ENCODE assay signal across 8 cellular contexts in genomic region chr3:47283596-47284364, GRCh38. TPM values are rescaled to one million over a fixed set of nuclear protein-coding genes. Genes with fewer than 3 reads are reported as not detected.
DNase-seq lines count a peak whose midpoint lies in the region; ATAC-seq, FAIRE-seq and TF ChIP-seq lines count a peak whose summit lies in the region.

No MANE protein-coding gene starts in this region.

- peak overlapping the region; percentile 96 for H3K4me2 ChIP-seq in PC-3 (ENCODE audit: low read length)
- peak overlapping the region; percentile 99 for H3K4me2 ChIP-seq in astrocyte (ENCODE audit: low read length)

- H3K36me3 ChIP-seq in PC-3 (ENCODE audit: low read depth, low read length) (peaks cover 17% of the 10 kb centered on the region; the same call in 1 of the 2 replicates), astrocyte (ENCODE audit: insufficient read depth, low read length) (no peaks in the 10 kb centered on the region)

- no peak for FAIRE-seq in astrocyte (lab: Jason Lieb, UNC)

- H3K9ac ChIP-seq in PC-3 (ENCODE audit: low read length) (peak overlapping the region; percentile 89), astrocyte (ENCODE audit: low read length) (peak overlapping the region; percentile 91)

- CTCF ChIA-PET in PC-3 (lab: Charles Lee) (no interaction called here), HEK293T (lab: Yijun Ruan, JAX) (no interaction called here)

- H3K4me3 ChIP-seq in PC-3 (ENCODE audit: low read length), result peak overlapping the region; percentile 91
- peak overlapping the region; percentile 78 for H3K4me3 ChIP-seq in astrocyte (ENCODE audit: insufficient read depth, low read depth, low read length)

- no peaks in the 10 kb centered on the region for H3K9me3 Mint-ChIP-seq in astrocyte (ENCODE audit: unreplicated experiment)

- in situ Hi-C loops in G401 (cut with HindIII; ENCODE audit: low sequenced_read_pairs), result no loop called here

- H3K4me3 Mint-ChIP-seq in astrocyte (ENCODE audit: unreplicated experiment), result peak overlapping the region; percentile 99

- H3K27me3 ChIP-seq in PC-3 (ENCODE audit: low read length) (no peaks in the 10 kb centered on the region), astrocyte (ENCODE audit: insufficient read depth, low read length) (no peaks in the 10 kb centered on the region)

- no peak for ATAC-seq in PC-3
- ATAC-seq in HG02763 (IDR thresholded peaks at IDR 0.05; ENCODE audit: unreplicated experiment), result no peak

- H2AFZ ChIP-seq in PC-3 (ENCODE audit: low read length), result peak overlapping the region; percentile 81; the same call in 1 of the 2 replicates
- peak overlapping the region; percentile 87 for H2AFZ ChIP-seq in astrocyte (ENCODE audit: low read depth, low read length)

- no TSS peak for BruUV-seq in PC-3 (replicated peaks; lab: Mats Ljungman, UMichigan)

- POLR2A ChIA-PET in PC-3 (lab: Charles Lee; ENCODE audit: unreplicated experiment), result interaction anchor here (0.6 kb wide), 1 partner anchor 307 kb away, joined by 3 read pairs; no protein-coding TSS in a partner anchor
- POLR2A ChIA-PET in HEK293T (lab: Yijun Ruan, JAX), result interaction anchor here (0.9 to 1.0 kb wide), 2 partner anchors 10 to 119 kb away, joined by 3 read pairs; no protein-coding TSS in a partner anchor

- no peaks in the 10 kb centered on the region for H3K27me3 Mint-ChIP-seq in astrocyte (ENCODE audit: low read depth, unreplicated experiment)

- intact Hi-C loops in PC-3 (cut with micrococcal nuclease), result loop anchor here (5.0 to 10.0 kb wide), 3 partner anchors 101 to 189 kb away; partner anchors contain the start of genes PTPN23 and SETD2

- H3K9me3 ChIP-seq in PC-3 (ENCODE audit: low read length) (no peaks in the 10 kb centered on the region), astrocyte (ENCODE audit: insufficient read depth, low read depth, low read length) (no peaks in the 10 kb centered on the region)

- H4K20me1 ChIP-seq in PC-3 (ENCODE audit: low read length), result peaks cover 17% of the 10 kb centered on the region; the same call in 1 of the 2 replicates
- H4K20me1 ChIP-seq in astrocyte (ENCODE audit: insufficient read depth, low read length), result peaks cover 35% of the 10 kb centered on the region

- peaks cover 4% of the 10 kb centered on the region for H3K4me1 Mint-ChIP-seq in astrocyte (ENCODE audit: low read depth, unreplicated experiment)

- H3K9me2 ChIP-seq in PC-3 (replicated peaks; ENCODE audit: low read length), result no peaks in the 10 kb centered on the region

- H3K4me1 ChIP-seq in PC-3 (ENCODE audit: insufficient read depth, low read length) (peaks cover 26% of the 10 kb centered on the region), astrocyte (ENCODE audit: insufficient read depth, low read length) (peaks cover 17% of the 10 kb centered on the region)

- no peaks in the 10 kb centered on the region for H3F3A ChIP-seq in PC-3 (ENCODE audit: low read length, unreplicated experiment)

- peaks cover 12% of the 10 kb centered on the region for H3K36me3 Mint-ChIP-seq in astrocyte (ENCODE audit: low read depth, unreplicated experiment)

- peaks cover 82% of the 10 kb centered on the region for H3K79me2 ChIP-seq in PC-3 (ENCODE audit: low read length)
- peaks cover 66% of the 10 kb centered on the region for H3K79me2 ChIP-seq in astrocyte (ENCODE audit: insufficient read depth, low read length)

- DNase-seq in G401 (ENCODE audit: low spot score), result peak; percentile 23
- peak; percentile 17 for DNase-seq in PC-3
- no peak for DNase-seq in astrocyte (ENCODE audit: low read depth)
- peak; percentile 28 for DNase-seq in iris pigment epithelial cell (ENCODE audit: low read depth)
- DNase-seq in stimulated activated CD4-positive, alpha-beta T cell treated with anti-CD3 and anti-CD28 coated beads, Interleukin-1b, Interleukin-23, amount 100 ng/mL, for 48 hours, result peak; percentile 47
- no peak for DNase-seq in NOMO-1 treated with DMSO at 0.1 percent for 48 hours (lab: John Stamatoyannopoulos, UW; ENCODE audit: unreplicated experiment)
- DNase-seq in HEK293T (ENCODE audit: extremely low spot score), result no peak

- H3K27ac Mint-ChIP-seq in astrocyte (ENCODE audit: unreplicated experiment), result peak overlapping the region; percentile 100

- H3K27ac ChIP-seq in PC-3 (ENCODE audit: low read length) (peak overlapping the region; percentile 88; the same call in 1 of the 2 replicates), astrocyte (ENCODE audit: low read depth, low read length) (peak overlapping the region; percentile 95)

- TF ChIP-seq CTCF in PC-3 (conservative IDR thresholded peaks at IDR 0.05; ENCODE audit: low read depth, low read length) (no peak), astrocyte (IDR thresholded peaks at IDR 0.05; ENCODE audit: insufficient read depth, low read depth, low read length) (no peak)

TF ChIP-seq in HEK293T, 16 proteins besides CTCF, POLR2A, EP300 and RAD21:
- TF ChIP-seq FOXM1 (IDR thresholded peaks at IDR 0.05; ENCODE audit: borderline replicate concordance), result no peak
- no peak for TF ChIP-seq HDGF (IDR thresholded peaks at IDR 0.05; ENCODE audit: borderline replicate concordance)
- no peak for TF ChIP-seq NFRKB (IDR thresholded peaks at IDR 0.05)
- TF ChIP-seq CTBP1 (IDR thresholded peaks at IDR 0.05; ENCODE audit: borderline replicate concordance), result no peak
- TF ChIP-seq LEF1 (IDR thresholded peaks at IDR 0.05; ENCODE audit: borderline replicate concordance), result no peak
- TF ChIP-seq ELF4 (IDR thresholded peaks at IDR 0.05), result no peak
- no peak for TF ChIP-seq L3MBTL2 (conservative IDR thresholded peaks at IDR 0.05)
- no peak for TF ChIP-seq SUZ12 (IDR thresholded peaks at IDR 0.05)

RNA-seq across cellular contexts. Expression of gene KLHL18, which starts 1.0 kb away (rescaled TPM):
- total RNA-seq in G401 (2014; rRNA removed; shearing (Covaris generic)), result 8.7 and 19.4 TPM in 2 replicates
- total RNA-seq in PC-3 (2014; rRNA removed), result 28.6 and 36.5 TPM in 2 replicates
- 49.3 and 53.2 TPM in 2 replicates for total RNA-seq in astrocyte

RNA-seq across cellular contexts. Expression of gene KIF9, which starts 1.2 kb away (rescaled TPM):
- total RNA-seq in G401 (2014; rRNA removed; shearing (Covaris generic)), result 2.6 and 17.1 TPM in 2 replicates
- total RNA-seq in PC-3 (2014; rRNA removed) (16.2 and 22.7 TPM in 2 replicates), astrocyte (7.5 and 8.1 TPM in 2 replicates)

Comparison
In these comparisons a context has a peak if more than half of its experiments do, and no peak if none do; other contexts are left out.
1. DNase-seq: peak in G401 (single experiment), PC-3 (single experiment), iris pigment epithelial cell (single experiment) and stimulated activated CD4-positive, alpha-beta T cell treated with anti-CD3 and anti-CD28 coated beads, Interleukin-1b, Interleukin-23, amount 100 ng/mL, for 48 hours (single experiment); none in astrocyte (single experiment), NOMO-1 treated with DMSO at 0.1 percent for 48 hours (single experiment) and HEK293T (single experiment).